Comparison of ENCODE assay signal across 9 cellular contexts in genomic region chr9:35908484-35909125, GRCh38. TPM values are rescaled to one million over a fixed set of nuclear protein-coding genes. Genes with fewer than 3 reads are reported as not detected.
DNase-seq lines count a peak whose midpoint lies in the region; ATAC-seq and TF ChIP-seq lines count a peak whose summit lies in the region.
"Had no signal": no experiment of that assay in that cellular context is flagged by ENCODE, and none has a peak within 500 bp of the region (broad histone marks: within the 10 kb centered on the region; RNA-seq: fewer than 3 reads in every experiment).

No MANE protein-coding gene starts in this region.

- H3K27ac ChIP-seq in caudate nucleus (ENCODE audit: low read depth, low read length) (peak overlapping the region; percentile 83), lung (ENCODE audit: low read depth in 1 of 2, low read length in 1 of 2) (peak overlapping the region; percentile 96 to 99), upper lobe of left lung (peak overlapping the region; percentile 94 to 98 (median 95))

- TF ChIP-seq POLR2A in upper lobe of left lung (IDR thresholded peaks at IDR 0.05) = no peak

- H3K4me3 ChIP-seq in lung (no peak overlapping the region), upper lobe of left lung (no peak overlapping the region)

- ATAC-seq in activated CD8-positive, alpha-beta T cell treated with anti-CD3 and anti-CD28 coated beads, Interleukin-2, amount 10 ng/mL, durations not matched to agents 7 days and 5 days = no peak
- no peak for ATAC-seq in activated CD8-positive, alpha-beta T cell treated with anti-CD3 and anti-CD28 coated beads for 36 hours
- ATAC-seq in lung (ENCODE audit: insufficient read depth, low FRiP score) (no peak), upper lobe of left lung (ENCODE audit: low FRiP score in 2 of 2) (peak in 1 of 2 donors; percentile 4)

- H3K9me3 ChIP-seq in lung (ENCODE audit: control insufficient read depth in 2 of 2, insufficient read depth in 1 of 2, low read length in 1 of 2) (no peaks in the 10 kb centered on the region), upper lobe of left lung (no peaks in the 10 kb centered on the region)

- peaks cover 42% of the 10 kb centered on the region for H3K4me1 Mint-ChIP-seq in activated CD8-positive, alpha-beta T cell treated with anti-CD3 and anti-CD28 coated beads, Interleukin-2, amount 10 ng/mL, durations not matched to agents 7 days and 5 days (ENCODE audit: low read depth)
- H3K4me1 Mint-ChIP-seq in activated CD8-positive, alpha-beta T cell treated with anti-CD3 and anti-CD28 coated beads for 36 hours (ENCODE audit: low read depth) = peaks cover 47% of the 10 kb centered on the region

- no peak for TF ChIP-seq CTCF in activated CD8-positive, alpha-beta T cell treated with anti-CD3 and anti-CD28 coated beads for 36 hours (IDR thresholded peaks at IDR 0.05)
- TF ChIP-seq CTCF in lung (IDR thresholded peaks at IDR 0.05; ENCODE audit: control extremely low read depth, extremely low read depth) = no peak
- TF ChIP-seq CTCF in upper lobe of left lung (IDR thresholded peaks at IDR 0.05) = no peak

- no peaks in the 10 kb centered on the region for H3K27me3 ChIP-seq in lung (ENCODE audit: control insufficient read depth, insufficient read depth)
- no peaks in the 10 kb centered on the region for H3K27me3 ChIP-seq in upper lobe of left lung

- no peak for DNase-seq in activated CD8-positive, alpha-beta T cell treated with anti-CD3 and anti-CD28 coated beads, Interleukin-2, amount 10 ng/mL, durations not matched to agents 7 days and 5 days
- no peak for DNase-seq in activated CD8-positive, alpha-beta T cell treated with anti-CD3 and anti-CD28 coated beads for 36 hours
- peak in 1 of 61 donors; percentile 91 for DNase-seq in caudate nucleus (lab: John Stamatoyannopoulos, UW)
- peak; percentile 29 for DNase-seq in lung (ENCODE audit: low spot score)
- DNase-seq in upper lobe of left lung = no peak
- DNase-seq in NCI-H226 = no peak
- DNase-seq in nucleus accumbens (lab: John Stamatoyannopoulos, UW) = no peak
- DNase-seq in activated effector memory CD4-positive, alpha-beta T cell treated with anti-CD3 and anti-CD28 coated beads, Interleukin-2, amount 50 U/mL, for 16 hours = no peak

- no peak for TF ChIP-seq EP300 in upper lobe of left lung (IDR thresholded peaks at IDR 0.05)

- H3K4me3 Mint-ChIP-seq in activated CD8-positive, alpha-beta T cell treated with anti-CD3 and anti-CD28 coated beads, Interleukin-2, amount 10 ng/mL, durations not matched to agents 7 days and 5 days = no peak overlapping the region
- no peak overlapping the region for H3K4me3 Mint-ChIP-seq in activated CD8-positive, alpha-beta T cell treated with anti-CD3 and anti-CD28 coated beads for 36 hours

- H3K9me3 Mint-ChIP-seq in activated CD8-positive, alpha-beta T cell treated with anti-CD3 and anti-CD28 coated beads, Interleukin-2, amount 10 ng/mL, durations not matched to agents 7 days and 5 days (ENCODE audit: insufficient read depth) = no peaks in the 10 kb centered on the region
- H3K9me3 Mint-ChIP-seq in activated CD8-positive, alpha-beta T cell treated with anti-CD3 and anti-CD28 coated beads for 36 hours = no peaks in the 10 kb centered on the region

- no peaks in the 10 kb centered on the region for H3K27me3 Mint-ChIP-seq in activated CD8-positive, alpha-beta T cell treated with anti-CD3 and anti-CD28 coated beads, Interleukin-2, amount 10 ng/mL, durations not matched to agents 7 days and 5 days (ENCODE audit: low read depth)
- no peaks in the 10 kb centered on the region for H3K27me3 Mint-ChIP-seq in activated CD8-positive, alpha-beta T cell treated with anti-CD3 and anti-CD28 coated beads for 36 hours

- WGBS in lung, 2 donors = 48 to 68% methylated on average over 9 of the region's 9 CpGs
- WGBS in upper lobe of left lung, 2 donors = 42 to 53% methylated on average over 9 of the region's 9 CpGs

- no peaks in the 10 kb centered on the region for H3K36me3 ChIP-seq in lung (ENCODE audit: control insufficient read depth in 2 of 2, insufficient read depth in 2 of 2, low read length in 2 of 2)
- no peaks in the 10 kb centered on the region for H3K36me3 ChIP-seq in upper lobe of left lung

- CTCF ChIA-PET in activated CD8-positive, alpha-beta T cell treated with anti-CD3 and anti-CD28 coated beads, Interleukin-2, amount 10 ng/mL, durations not matched to agents 7 days and 5 days (lab: Charles Lee) = interaction anchor here (1.1 kb wide), 1 partner anchor 26 kb away, joined by 3 read pairs; no protein-coding TSS in a partner anchor
- CTCF ChIA-PET in activated CD8-positive, alpha-beta T cell treated with anti-CD3 and anti-CD28 coated beads for 36 hours (lab: Charles Lee) = interaction anchor here (1.0 to 4.5 kb wide), 2 partner anchors 26 to 36 kb away, joined by 4 to 29 read pairs; no protein-coding TSS in a partner anchor

- H3K4me1 ChIP-seq in lung (ENCODE audit: control insufficient read depth in 2 of 2, insufficient read depth in 2 of 2, low read length in 2 of 2) (peaks cover 0 to 51% of the 10 kb centered on the region in 2 donors), upper lobe of left lung (peaks cover 62 to 86% (median 81%) of the 10 kb centered on the region in 4 donors)

- H3K36me3 Mint-ChIP-seq in activated CD8-positive, alpha-beta T cell treated with anti-CD3 and anti-CD28 coated beads, Interleukin-2, amount 10 ng/mL, durations not matched to agents 7 days and 5 days (ENCODE audit: low read depth) = no peaks in the 10 kb centered on the region
- H3K36me3 Mint-ChIP-seq in activated CD8-positive, alpha-beta T cell treated with anti-CD3 and anti-CD28 coated beads for 36 hours (ENCODE audit: low read depth) = no peaks in the 10 kb centered on the region

- POLR2A ChIA-PET in activated CD8-positive, alpha-beta T cell treated with anti-CD3 and anti-CD28 coated beads, Interleukin-2, amount 10 ng/mL, durations not matched to agents 7 days and 5 days (lab: Charles Lee) = no interaction called here
- POLR2A ChIA-PET in activated CD8-positive, alpha-beta T cell treated with anti-CD3 and anti-CD28 coated beads for 36 hours (lab: Charles Lee) = no interaction called here

- intact Hi-C loops in activated CD8-positive, alpha-beta T cell treated with anti-CD3 and anti-CD28 coated beads for 36 hours (cut with micrococcal nuclease) = loop anchor here (5.0 kb wide), 1 partner anchor 34 kb away; no protein-coding TSS in a partner anchor

- peak overlapping the region; percentile 39 for H3K27ac Mint-ChIP-seq in activated CD8-positive, alpha-beta T cell treated with anti-CD3 and anti-CD28 coated beads, Interleukin-2, amount 10 ng/mL, durations not matched to agents 7 days and 5 days
- H3K27ac Mint-ChIP-seq in activated CD8-positive, alpha-beta T cell treated with anti-CD3 and anti-CD28 coated beads for 36 hours = no peak overlapping the region

RNA-seq across cellular contexts. Expression of gene SPAAR, which starts 0.7 kb away (rescaled TPM):
- total RNA-seq in activated CD8-positive, alpha-beta T cell treated with anti-CD3 and anti-CD28 coated beads, Interleukin-2, amount 10 ng/mL, durations not matched to agents 7 days and 5 days = not detected
- total RNA-seq in activated CD8-positive, alpha-beta T cell treated with anti-CD3 and anti-CD28 coated beads for 36 hours = not detected
- total RNA-seq in lung = 1 to 10 TPM; 3.7 to 6.7 TPM
- polyA plus RNA-seq in lung = 1 to 10 TPM; 5.7 to 5.8 TPM
- total RNA-seq in upper lobe of left lung = 10 to 100 TPM in 3 of 6 donors, 1 to 10 TPM in 3; 3.3 to 19.9 (median 8.5) TPM
- total RNA-seq: M059J had no signal

RNA-seq across cellular contexts. Expression of gene HRCT1, which starts 2.6 kb away (rescaled TPM):
- total RNA-seq in activated CD8-positive, alpha-beta T cell treated with anti-CD3 and anti-CD28 coated beads, Interleukin-2, amount 10 ng/mL, durations not matched to agents 7 days and 5 days = not detected
- not detected for total RNA-seq in activated CD8-positive, alpha-beta T cell treated with anti-CD3 and anti-CD28 coated beads for 36 hours
- 10 to 100 TPM in 1 of 2 donors, not detected in 1; 14.1 TPM for total RNA-seq in lung
- polyA plus RNA-seq in lung = 1 to 10 TPM; 1.7 to 6.3 TPM
- 10 to 100 TPM in 4 of 6 donors, 1 to 10 TPM in 2; 2.1 to 19.1 (median 10.6) TPM for total RNA-seq in upper lobe of left lung

RNA-seq across cellular contexts. Expression of gene OR13J1, which starts 38.4 kb away (rescaled TPM):
- not detected for total RNA-seq in activated CD8-positive, alpha-beta T cell treated with anti-CD3 and anti-CD28 coated beads, Interleukin-2, amount 10 ng/mL, durations not matched to agents 7 days and 5 days
- not detected for total RNA-seq in activated CD8-positive, alpha-beta T cell treated with anti-CD3 and anti-CD28 coated beads for 36 hours
- total RNA-seq in lung = not detected
- polyA plus RNA-seq in lung = not detected
- not detected for total RNA-seq in upper lobe of left lung
- total RNA-seq: M059J had no signal

RNA-seq across cellular contexts. Expression of gene OR2S2, which starts 49.3 kb away (rescaled TPM):
- not detected for total RNA-seq in activated CD8-positive, alpha-beta T cell treated with anti-CD3 and anti-CD28 coated beads, Interleukin-2, amount 10 ng/mL, durations not matched to agents 7 days and 5 days
- total RNA-seq in activated CD8-positive, alpha-beta T cell treated with anti-CD3 and anti-CD28 coated beads for 36 hours = not detected
- total RNA-seq in lung (not detected), upper lobe of left lung (not detected)
- polyA plus RNA-seq in lung = not detected
- total RNA-seq: M059J had no signal

Comparison
In these comparisons a context has a peak if more than half of its experiments do, and no peak if none do; other contexts are left out.
1. RNA of gene SPAAR, which starts 0.7 kb away (total RNA-seq): 3.3 to 19.9 TPM in upper lobe of left lung and 3.7 to 6.7 TPM in lung; not detected in activated CD8-positive, alpha-beta T cell treated with anti-CD3 and anti-CD28 coated beads, Interleukin-2, amount 10 ng/mL, durations not matched to agents 7 days and 5 days and not detected in activated CD8-positive, alpha-beta T cell treated with anti-CD3 and anti-CD28 coated beads for 36 hours; every median in the first group is over 4 times any median in the second.
2. Peak in every context shown above with its lines, with median percentiles within 50 percentile points of each other: H3K27ac ChIP-seq.